In the genomic region with DNA sequence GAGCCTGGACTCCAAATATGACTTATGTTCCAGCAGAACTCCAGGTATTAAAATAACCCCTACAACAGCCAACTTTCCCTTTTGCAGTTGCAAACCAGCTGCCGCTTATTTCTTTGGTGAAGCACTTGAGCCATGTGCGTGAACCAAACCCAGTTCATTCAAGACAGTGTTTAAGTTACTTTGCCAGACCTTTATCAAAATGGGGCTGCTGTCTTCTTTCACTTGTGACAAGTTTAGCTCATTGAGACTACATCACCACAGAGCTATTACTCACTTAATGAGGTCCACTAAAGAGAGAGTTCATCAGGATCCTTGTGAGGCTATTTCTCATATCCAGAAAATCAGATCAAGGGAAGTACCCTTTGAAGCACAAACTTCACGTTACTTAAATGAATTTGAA, we compare ENCODE assay signal across 22 cellular contexts.
"Had no signal": no experiment of that assay in that cellular context is flagged by ENCODE, and none has a peak within 500 bp of the region (broad histone marks: within the 10 kb centered on the region; RNA-seq: fewer than 3 reads in every experiment).

No MANE protein-coding gene starts in this region.

- H3K27ac Mint-ChIP-seq: dendritic cell treated with granulocyte-macrophage colony-stimulating factor and Interleukin-4, amounts not matched to agents 40 ng/mL and 50 ng/mL, for 4 days; effector memory CD8-positive, alpha-beta T cell; nephron progenitor cell had no signal

- H3K4me3 ChIP-seq: esophagus muscularis mucosa, hepatocyte, lung, psoas muscle, testis, tibial nerve, upper lobe of right lung had no signal

- H3K27me3 ChIP-seq: esophagus muscularis mucosa, foreskin keratinocyte, hepatocyte, testis, tibial nerve, upper lobe of right lung had no signal

- H3K9me3 ChIP-seq: esophagus muscularis mucosa, psoas muscle, testis, tibial nerve, upper lobe of right lung had no signal

- H3K9me3 Mint-ChIP-seq: dendritic cell treated with granulocyte-macrophage colony-stimulating factor and Interleukin-4, amounts not matched to agents 40 ng/mL and 50 ng/mL, for 4 days; effector memory CD8-positive, alpha-beta T cell; naive B cell; nephron progenitor cell had no signal

- H3K27ac ChIP-seq: epithelial cell of prostate, esophagus muscularis mucosa, foreskin keratinocyte, hepatocyte, parathyroid adenoma, psoas muscle, testis, tibial nerve, upper lobe of right lung had no signal

- H3K4me3 Mint-ChIP-seq: dendritic cell treated with granulocyte-macrophage colony-stimulating factor and Interleukin-4, amounts not matched to agents 40 ng/mL and 50 ng/mL, for 4 days; effector memory CD8-positive, alpha-beta T cell; nephron progenitor cell had no signal

- FAIRE-seq: colon had no signal

- H3K4me1 ChIP-seq: parathyroid adenoma had no signal

- DNase-seq: cerebellar nuclear complex; effector memory CD8-positive, alpha-beta T cell; foreskin keratinocyte; left colon; left ventricle myocardium superior; mesendoderm; naive B cell; nephron progenitor cell; psoas muscle; stimulated activated CD4-positive, alpha-beta T cell treated with anti-CD3 and anti-CD28 coated beads, Interleukin-2, amount 100 ng/mL, for 24 hours; stimulated activated naive CD4-positive, alpha-beta T cell; testis; upper lobe of right lung had no signal

- H3K27me3 Mint-ChIP-seq: dendritic cell treated with granulocyte-macrophage colony-stimulating factor and Interleukin-4, amounts not matched to agents 40 ng/mL and 50 ng/mL, for 4 days; effector memory CD8-positive, alpha-beta T cell; naive B cell had no signal

- H3K4me2 ChIP-seq: hepatocyte had no signal

- ATAC-seq: effector memory CD8-positive, alpha-beta T cell; foreskin keratinocyte; left colon; left ventricle myocardium superior; psoas muscle; sciatic nerve; upper lobe of right lung had no signal
